Comparison of ENCODE assay signal across 8 cellular contexts in the genomic region with DNA sequence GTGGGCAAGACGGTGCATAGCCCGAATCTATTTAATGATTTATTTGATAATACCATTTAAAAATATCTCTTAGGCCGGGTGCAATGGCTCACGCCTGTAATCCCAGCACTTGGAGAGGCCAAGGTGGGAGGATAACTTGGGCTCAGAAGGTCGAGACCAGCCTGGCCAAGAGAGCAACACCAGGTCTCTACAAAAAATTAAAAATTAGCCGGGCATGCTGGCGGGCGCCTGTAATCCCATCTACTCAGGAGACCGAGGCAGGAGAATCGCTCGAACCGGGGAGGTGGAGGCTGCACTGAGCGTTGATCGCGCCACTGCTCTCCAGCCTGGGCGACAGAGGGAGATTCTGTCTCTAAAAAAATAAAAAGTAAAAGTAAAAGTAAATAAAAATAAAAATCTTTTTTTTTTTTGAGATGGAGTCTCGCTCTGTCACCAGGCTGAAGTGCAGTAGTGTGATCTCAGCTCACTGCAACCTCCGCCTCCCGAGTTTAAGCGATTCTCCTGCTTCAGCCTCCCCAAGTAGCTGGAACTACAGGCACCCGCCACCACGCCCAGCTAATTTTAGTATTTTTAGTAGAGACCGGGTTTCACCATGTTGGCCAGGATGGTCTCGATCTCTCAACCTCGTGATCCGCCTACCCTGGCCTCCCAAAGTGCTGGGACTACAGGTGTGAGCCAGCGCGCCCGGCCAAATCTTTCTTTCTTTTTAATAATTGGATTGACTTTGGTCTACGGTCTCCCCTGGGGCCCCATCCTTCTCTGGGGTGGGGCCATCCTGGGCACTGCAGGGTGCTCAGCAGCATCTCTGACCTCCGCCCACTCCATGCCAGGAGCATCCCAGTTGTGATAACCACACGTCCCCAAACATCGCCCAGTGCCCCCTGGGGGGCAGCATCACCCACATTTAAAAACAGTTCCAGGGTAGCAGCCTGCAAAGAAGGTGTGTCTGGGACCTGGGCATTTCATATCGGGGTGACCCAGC.
A peak's percentile ranks its signal among the peaks of the same experiment; 100 is the strongest.
DNase-seq lines count a peak whose midpoint lies in the region; ATAC-seq and TF ChIP-seq lines count a peak whose summit lies in the region.

No MANE protein-coding gene starts in this region.

- no peak for TF ChIP-seq POLR2A in upper lobe of left lung (IDR thresholded peaks at IDR 0.05)

- no peak overlapping the region for H3K27ac Mint-ChIP-seq in activated T-cell treated with anti-CD3 and anti-CD28 coated beads, Interleukin-2, amount 50 U/mL, for 72 hours
- peak overlapping the region; percentile 85 for H3K27ac Mint-ChIP-seq in activated CD8-positive, alpha-beta T cell treated with anti-CD3 and anti-CD28 coated beads for 36 hours

- no peaks in the 10 kb centered on the region for H3K36me3 ChIP-seq in upper lobe of left lung

- peak; percentile 21 for TF ChIP-seq CTCF in activated CD8-positive, alpha-beta T cell treated with anti-CD3 and anti-CD28 coated beads for 36 hours (IDR thresholded peaks at IDR 0.05)
- no peak for TF ChIP-seq CTCF in upper lobe of left lung (IDR thresholded peaks at IDR 0.05)

- TF ChIP-seq EP300 in upper lobe of left lung (IDR thresholded peaks at IDR 0.05) = no peak

- H3K4me3 ChIP-seq in upper lobe of left lung = peak overlapping the region in 2 of 4 donors; percentile 55

- intact Hi-C loops in activated CD8-positive, alpha-beta T cell treated with anti-CD3 and anti-CD28 coated beads for 36 hours (cut with micrococcal nuclease) = no loop called here
- intact Hi-C loops in left colon (cut with DNase I, micrococcal nuclease) = loop anchor here in 1 of 2 donors (2.0 to 5.0 kb wide), 2 partner anchors 34 to 137 kb away; no protein-coding TSS in a partner anchor

- POLR2A ChIA-PET in activated CD8-positive, alpha-beta T cell treated with anti-CD3 and anti-CD28 coated beads for 36 hours (lab: Charles Lee) = interaction anchor here (0.6 to 5.4 kb wide), 9 partner anchors 9 to 342 kb away, joined by 3 to 104 read pairs (median 3); partner anchors contain the start of gene GADD45B

- no peaks in the 10 kb centered on the region for H3K9me3 ChIP-seq in upper lobe of left lung

- CTCF ChIA-PET in activated CD8-positive, alpha-beta T cell treated with anti-CD3 and anti-CD28 coated beads for 36 hours (lab: Charles Lee) = interaction anchor here (0.6 to 11.8 kb wide), 36 partner anchors 9 to 282 kb away, joined by 3 to 96 read pairs (median 5); partner anchors contain the start of genes GADD45B, LMNB2 and TIMM13

- peaks cover 0 to 5% of the 10 kb centered on the region in 2 donors for H3K36me3 Mint-ChIP-seq in activated T-cell treated with anti-CD3 and anti-CD28 coated beads, Interleukin-2, amount 50 U/mL, for 72 hours (ENCODE audit: insufficient read depth in 2 of 2)
- no peaks in the 10 kb centered on the region for H3K36me3 Mint-ChIP-seq in activated T-cell treated with anti-CD3 and anti-CD28 coated beads, Interleukin-2, amount 50 U/mL, for 4 hours (ENCODE audit: insufficient read depth)
- no peaks in the 10 kb centered on the region for H3K36me3 Mint-ChIP-seq in activated CD8-positive, alpha-beta T cell treated with anti-CD3 and anti-CD28 coated beads for 36 hours (ENCODE audit: low read depth)

- no peaks in the 10 kb centered on the region for H3K9me3 Mint-ChIP-seq in activated T-cell treated with anti-CD3 and anti-CD28 coated beads, Interleukin-2, amount 50 U/mL, for 72 hours
- no peaks in the 10 kb centered on the region for H3K9me3 Mint-ChIP-seq in activated T-cell treated with anti-CD3 and anti-CD28 coated beads, Interleukin-2, amount 50 U/mL, for 4 hours
- peaks cover 3% of the 10 kb centered on the region for H3K9me3 Mint-ChIP-seq in activated CD8-positive, alpha-beta T cell treated with anti-CD3 and anti-CD28 coated beads for 36 hours

- H3K4me1 ChIP-seq in upper lobe of left lung = peaks cover 20 to 36% (median 28%) of the 10 kb centered on the region in 4 donors

- WGBS in upper lobe of left lung, 2 donors = 74 to 75% methylated on average over 33 to 34 of the region's 34 CpGs

- H3K27ac ChIP-seq in upper lobe of left lung = peak overlapping the region; percentile 85 to 94 (median 88)

- DNase-seq in activated T-cell treated with anti-CD3 and anti-CD28 coated beads, Interleukin-2, amount 50 U/mL, for 72 hours = no peak
- DNase-seq in activated T-cell treated with anti-CD3 and anti-CD28 coated beads, Interleukin-2, amount 50 U/mL, for 4 hours = no peak
- no peak for DNase-seq in activated CD8-positive, alpha-beta T cell treated with anti-CD3 and anti-CD28 coated beads for 36 hours
- DNase-seq in left colon = peak in 1 of 2 donors; percentile 8
- DNase-seq in upper lobe of left lung = no peak
- no peak for DNase-seq in NCI-H524 treated with DMSO at 0.1 percent for 48 hours (lab: John Stamatoyannopoulos, UW)

- peak overlapping the region; percentile 47 to 93 for H3K4me3 Mint-ChIP-seq in activated T-cell treated with anti-CD3 and anti-CD28 coated beads, Interleukin-2, amount 50 U/mL, for 72 hours
- no peak overlapping the region for H3K4me3 Mint-ChIP-seq in activated T-cell treated with anti-CD3 and anti-CD28 coated beads, Interleukin-2, amount 50 U/mL, for 4 hours
- peak overlapping the region; percentile 73 for H3K4me3 Mint-ChIP-seq in activated CD8-positive, alpha-beta T cell treated with anti-CD3 and anti-CD28 coated beads for 36 hours

- H3K27me3 ChIP-seq in upper lobe of left lung = no peaks in the 10 kb centered on the region

- H3K27me3 Mint-ChIP-seq in activated T-cell treated with anti-CD3 and anti-CD28 coated beads, Interleukin-2, amount 50 U/mL, for 72 hours (ENCODE audit: low read depth) = peaks cover 29% of the 10 kb centered on the region
- peaks cover 13% of the 10 kb centered on the region for H3K27me3 Mint-ChIP-seq in activated T-cell treated with anti-CD3 and anti-CD28 coated beads, Interleukin-2, amount 50 U/mL, for 4 hours (ENCODE audit: low read depth)
- no peaks in the 10 kb centered on the region for H3K27me3 Mint-ChIP-seq in activated CD8-positive, alpha-beta T cell treated with anti-CD3 and anti-CD28 coated beads for 36 hours

- ATAC-seq in activated T-cell treated with anti-CD3 and anti-CD28 coated beads, Interleukin-2, amount 50 U/mL, for 72 hours (replicated peaks in 1 of 2) = no peak
- ATAC-seq in activated T-cell treated with anti-CD3 and anti-CD28 coated beads, Interleukin-2, amount 50 U/mL, for 4 hours = no peak
- ATAC-seq in activated CD8-positive, alpha-beta T cell treated with anti-CD3 and anti-CD28 coated beads for 36 hours = no peak
- ATAC-seq in left colon (peak; percentile 4), upper lobe of left lung (ENCODE audit: low FRiP score in 2 of 2) (no peak), HG02642 (IDR thresholded peaks at IDR 0.05; ENCODE audit: poor library complexity, unreplicated experiment) (no peak), HG03135 (IDR thresholded peaks at IDR 0.05; ENCODE audit: unreplicated experiment) (no peak)

- H3K4me1 Mint-ChIP-seq in activated T-cell treated with anti-CD3 and anti-CD28 coated beads, Interleukin-2, amount 50 U/mL, for 72 hours (ENCODE audit: low read depth) = peaks cover 62% of the 10 kb centered on the region
- H3K4me1 Mint-ChIP-seq in activated T-cell treated with anti-CD3 and anti-CD28 coated beads, Interleukin-2, amount 50 U/mL, for 4 hours (ENCODE audit: low read depth) = peaks cover 45% of the 10 kb centered on the region
- peaks cover 51% of the 10 kb centered on the region for H3K4me1 Mint-ChIP-seq in activated CD8-positive, alpha-beta T cell treated with anti-CD3 and anti-CD28 coated beads for 36 hours (ENCODE audit: low read depth)
